Comparison of ENCODE assay signal across 14 cellular contexts in the genomic region with DNA sequence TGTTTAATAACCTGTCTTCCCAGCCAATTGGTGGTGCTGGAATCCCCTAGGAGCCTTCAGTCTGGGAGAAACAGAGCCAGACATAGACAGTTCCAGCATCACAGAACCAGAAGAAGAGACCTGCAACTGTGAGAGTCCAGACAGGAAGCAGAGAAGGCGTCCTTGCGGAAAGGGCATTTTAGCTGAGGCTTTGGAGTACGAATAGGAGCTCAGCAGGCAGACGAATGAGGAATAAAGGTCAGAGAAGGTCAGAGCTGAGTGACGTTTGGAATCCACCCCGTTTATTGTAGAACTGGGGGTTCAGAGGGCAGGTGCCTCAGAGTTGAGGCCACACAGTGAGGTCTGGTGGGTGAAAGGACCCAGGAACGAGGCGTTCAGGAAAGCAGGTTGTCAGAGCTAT. TPM values are rescaled to one million over a fixed set of nuclear protein-coding genes. Genes with fewer than 3 reads are reported as not detected.
DNase-seq lines count a peak whose midpoint lies in the region; ATAC-seq and TF ChIP-seq lines count a peak whose summit lies in the region.
"Had no signal": no experiment of that assay in that cellular context is flagged by ENCODE, and none has a peak within 500 bp of the region (broad histone marks: within the 10 kb centered on the region; RNA-seq: fewer than 3 reads in every experiment).

No MANE protein-coding gene starts in this region.

- no peak for ATAC-seq in right cardiac atrium
- ATAC-seq in stimulated activated memory B cell treated with anti-CD40 and anti-IgM and Interleukin-4, amounts not matched to agents 10 μg/mL and 1 μg/mL and 100 μg/mL, for 72 hours, result no peak

- H3K27ac Mint-ChIP-seq in T-helper 2 cell treated with Interferon-gamma antibody and Interleukin-4, amounts not matched to agents 5 μg/mL and 100 μg/mL, for 36 hours, result peak overlapping the region; percentile 58
- H3K27ac Mint-ChIP-seq in activated CD4-positive, alpha-beta memory T cell treated with anti-CD3 and anti-CD28 coated beads, Interleukin-2, amount 10 ng/mL, durations not matched to agents 7 days and 5 days, result peak overlapping the region; percentile 87
- peak overlapping the region; percentile 44 for H3K27ac Mint-ChIP-seq in stimulated activated memory B cell treated with anti-CD40 and anti-IgM and Interleukin-4, amounts not matched to agents 10 μg/mL and 1 μg/mL and 100 μg/mL, for 72 hours

- H3K4me3 Mint-ChIP-seq in T-helper 2 cell treated with Interferon-gamma antibody and Interleukin-4, amounts not matched to agents 5 μg/mL and 100 μg/mL, for 36 hours, result peak overlapping the region; percentile 16
- no peak overlapping the region for H3K4me3 Mint-ChIP-seq in activated CD4-positive, alpha-beta memory T cell treated with anti-CD3 and anti-CD28 coated beads, Interleukin-2, amount 10 ng/mL, durations not matched to agents 7 days and 5 days
- H3K4me3 Mint-ChIP-seq in stimulated activated memory B cell treated with anti-CD40 and anti-IgM and Interleukin-4, amounts not matched to agents 10 μg/mL and 1 μg/mL and 100 μg/mL, for 72 hours, result no peak overlapping the region

- H3K9me3 ChIP-seq in right cardiac atrium (ENCODE audit: control insufficient read depth, low read length), result no peaks in the 10 kb centered on the region

- no peaks in the 10 kb centered on the region for H3K27me3 Mint-ChIP-seq in T-helper 2 cell treated with Interferon-gamma antibody and Interleukin-4, amounts not matched to agents 5 μg/mL and 100 μg/mL, for 36 hours (ENCODE audit: low read depth)
- no peaks in the 10 kb centered on the region for H3K27me3 Mint-ChIP-seq in activated CD4-positive, alpha-beta memory T cell treated with anti-CD3 and anti-CD28 coated beads, Interleukin-2, amount 10 ng/mL, durations not matched to agents 7 days and 5 days
- no peaks in the 10 kb centered on the region for H3K27me3 Mint-ChIP-seq in stimulated activated memory B cell treated with anti-CD40 and anti-IgM and Interleukin-4, amounts not matched to agents 10 μg/mL and 1 μg/mL and 100 μg/mL, for 72 hours

- H3K27me3 ChIP-seq in right cardiac atrium (ENCODE audit: control insufficient read depth, insufficient read depth), result no peaks in the 10 kb centered on the region
- H3K27me3 ChIP-seq in H7 (ENCODE audit: control insufficient read depth, insufficient read depth, low read length), result no peaks in the 10 kb centered on the region

- peaks cover 48% of the 10 kb centered on the region for H3K4me1 Mint-ChIP-seq in T-helper 2 cell treated with Interferon-gamma antibody and Interleukin-4, amounts not matched to agents 5 μg/mL and 100 μg/mL, for 36 hours (ENCODE audit: low read depth)
- peaks cover 52% of the 10 kb centered on the region for H3K4me1 Mint-ChIP-seq in activated CD4-positive, alpha-beta memory T cell treated with anti-CD3 and anti-CD28 coated beads, Interleukin-2, amount 10 ng/mL, durations not matched to agents 7 days and 5 days
- H3K4me1 Mint-ChIP-seq in stimulated activated memory B cell treated with anti-CD40 and anti-IgM and Interleukin-4, amounts not matched to agents 10 μg/mL and 1 μg/mL and 100 μg/mL, for 72 hours, result peaks cover 66% of the 10 kb centered on the region

- in situ Hi-C loops in GM13976 (cut with MboI; ENCODE audit: low sequenced_read_pairs, unreplicated experiment), result no loop called here

- POLR2A ChIA-PET in activated CD4-positive, alpha-beta memory T cell treated with anti-CD3 and anti-CD28 coated beads, Interleukin-2, amount 10 ng/mL, durations not matched to agents 7 days and 5 days (lab: Charles Lee), result interaction anchor here (0.8 to 1.0 kb wide), 2 partner anchors 9 to 10 kb away, joined by 3 to 4 read pairs; no protein-coding TSS in a partner anchor

- peak overlapping the region; percentile 40 for H3K27ac ChIP-seq in right cardiac atrium (ENCODE audit: low read length)

- DNase-seq in T-helper 2 cell treated with Interferon-gamma antibody and Interleukin-4, amounts not matched to agents 5 μg/mL and 100 μg/mL, for 36 hours (ENCODE audit: low spot score), result no peak
- no peak for DNase-seq in T-helper 2 cell
- DNase-seq in activated CD4-positive, alpha-beta memory T cell treated with anti-CD3 and anti-CD28 coated beads, Interleukin-2, amount 10 ng/mL, durations not matched to agents 7 days and 5 days, result no peak
- DNase-seq in right cardiac atrium, result no peak
- DNase-seq in SW480 (ENCODE audit: low spot score), result no peak
- DNase-seq in H7, result no peak
- no peak for DNase-seq in GM13976 (ENCODE audit: low spot score)
- DNase-seq: activated CD4-positive, CD25-positive, alpha-beta regulatory T cell treated with anti-CD3 and anti-CD28 coated beads, Interleukin-2, amount 50 U/mL, for 72 hours; hippocampal formation; NCI-H1092; SHP77 treated with DMSO at 0.1 percent for 48 hours had no signal

- WGBS in right cardiac atrium, result 86% methylated on average over 8 of the region's 8 CpGs

- peaks cover 46% of the 10 kb centered on the region for H3K36me3 Mint-ChIP-seq in T-helper 2 cell treated with Interferon-gamma antibody and Interleukin-4, amounts not matched to agents 5 μg/mL and 100 μg/mL, for 36 hours (ENCODE audit: low read depth)
- peaks cover 47% of the 10 kb centered on the region for H3K36me3 Mint-ChIP-seq in activated CD4-positive, alpha-beta memory T cell treated with anti-CD3 and anti-CD28 coated beads, Interleukin-2, amount 10 ng/mL, durations not matched to agents 7 days and 5 days (ENCODE audit: low read depth)
- peaks cover 63% of the 10 kb centered on the region for H3K36me3 Mint-ChIP-seq in stimulated activated memory B cell treated with anti-CD40 and anti-IgM and Interleukin-4, amounts not matched to agents 10 μg/mL and 1 μg/mL and 100 μg/mL, for 72 hours

- H3K4me1 ChIP-seq in right cardiac atrium (ENCODE audit: control insufficient read depth, insufficient read depth, low read length), result peaks cover 10% of the 10 kb centered on the region

- no peak overlapping the region for H3K4me3 ChIP-seq in right cardiac atrium (ENCODE audit: low read length)
- H3K4me3 ChIP-seq in H7 (ENCODE audit: insufficient read depth, low read depth, low read length), result no peak overlapping the region
- H3K4me3 ChIP-seq: smooth muscle cell had no signal

- intact Hi-C loops in right cardiac atrium (cut with DNase I), result no loop called here

- no peak for TF ChIP-seq CTCF in GM13976 (IDR thresholded peaks at IDR 0.05; ENCODE audit: borderline replicate concordance, control extremely low read depth, extremely low read depth, insufficient read depth, missing control alignments)

- H3K36me3 ChIP-seq in H7 (replicated peaks; ENCODE audit: control insufficient read depth, insufficient read depth, low read length), result no peaks in the 10 kb centered on the region; the same call in 1 of the 2 replicates

- H3K9me3 Mint-ChIP-seq in T-helper 2 cell treated with Interferon-gamma antibody and Interleukin-4, amounts not matched to agents 5 μg/mL and 100 μg/mL, for 36 hours, result no peaks in the 10 kb centered on the region
- H3K9me3 Mint-ChIP-seq in activated CD4-positive, alpha-beta memory T cell treated with anti-CD3 and anti-CD28 coated beads, Interleukin-2, amount 10 ng/mL, durations not matched to agents 7 days and 5 days, result no peaks in the 10 kb centered on the region
- no peaks in the 10 kb centered on the region for H3K9me3 Mint-ChIP-seq in stimulated activated memory B cell treated with anti-CD40 and anti-IgM and Interleukin-4, amounts not matched to agents 10 μg/mL and 1 μg/mL and 100 μg/mL, for 72 hours

- CTCF ChIA-PET in activated CD4-positive, alpha-beta memory T cell treated with anti-CD3 and anti-CD28 coated beads, Interleukin-2, amount 10 ng/mL, durations not matched to agents 7 days and 5 days (lab: Charles Lee), result no interaction called here

RNA-seq across cellular contexts. Expression of a gene that starts 5.2 kb away (rescaled TPM):
- 10 to 100 TPM; 60.7 to 62.0 TPM for total RNA-seq in activated CD4-positive, alpha-beta memory T cell treated with anti-CD3 and anti-CD28 coated beads, Interleukin-2, amount 10 ng/mL, durations not matched to agents 7 days and 5 days
- total RNA-seq in right cardiac atrium, result 10 to 100 TPM; 14.2 to 20.5 (median 18.0) TPM
- 24.7 TPM for polyA plus RNA-seq in right cardiac atrium
- 4.8 and 14.0 TPM in 2 replicates for total RNA-seq in H7 (2014; rRNA removed; shearing (Covaris generic))

RNA-seq across cellular contexts. Expression of a gene that starts 46.3 kb away (rescaled TPM):
- not detected for total RNA-seq in activated CD4-positive, alpha-beta memory T cell treated with anti-CD3 and anti-CD28 coated beads, Interleukin-2, amount 10 ng/mL, durations not matched to agents 7 days and 5 days
- total RNA-seq in right cardiac atrium, result 1 to 10 TPM in 3 of 4 donors, under 1 TPM in 1; 0.84 to 1.9 (median 1.4) TPM
- polyA plus RNA-seq in right cardiac atrium, result 3.0 TPM
- total RNA-seq in H7 (2014; rRNA removed; shearing (Covaris generic)), result 4.3 and 7.4 TPM in 2 replicates
- total RNA-seq: A172 had no signal
